ENCODE assay signal across 1 cellular context in genomic region chr1:45913925-45914501, GRCh38.
TF ChIP-seq lines count a peak whose summit lies in the region.

No MANE protein-coding gene starts in this region.

TF ChIP-seq in GM23338, 12 proteins besides CTCF, POLR2A, EP300 and RAD21 (continued from another document):
- no peak for TF ChIP-seq ZNF462 (CRISPR knock-in tag; IDR thresholded peaks at IDR 0.05)
- TF ChIP-seq NANOG (IDR thresholded peaks at IDR 0.05; ENCODE audit: borderline replicate concordance): no peak
- no peak for TF ChIP-seq JUNB (IDR thresholded peaks at IDR 0.05; ENCODE audit: unreplicated experiment)
- no peak for TF ChIP-seq ZNF114 (CRISPR knock-in tag; IDR thresholded peaks at IDR 0.05)
- no peak for TF ChIP-seq STAT1 (IDR thresholded peaks at IDR 0.05; ENCODE audit: unreplicated experiment)
